ENCODE assay signal across 20 cellular contexts in the genomic region with DNA sequence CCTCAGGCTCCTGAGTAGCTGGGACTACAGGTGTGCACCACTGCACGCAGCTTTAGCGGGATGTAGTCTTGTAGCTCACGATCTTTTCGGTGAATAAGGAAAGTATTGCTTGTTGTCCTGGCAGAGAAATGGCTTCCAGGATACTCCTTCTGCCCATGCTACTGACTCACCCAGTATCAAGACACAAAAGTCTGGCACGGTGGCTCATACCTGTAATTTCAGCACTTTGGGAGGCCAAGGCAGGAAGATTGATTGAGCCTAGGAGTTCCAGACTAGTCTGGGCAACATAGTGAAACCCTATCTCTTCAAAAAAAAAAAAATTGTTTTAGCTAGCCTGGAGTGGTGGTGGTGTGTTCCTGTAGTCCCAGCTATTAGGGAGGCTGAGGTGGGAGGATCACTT. TPM values are rescaled to one million over a fixed set of nuclear protein-coding genes. Genes with fewer than 3 reads are reported as not detected.
DNase-seq lines count a peak whose midpoint lies in the region; ATAC-seq and TF ChIP-seq lines count a peak whose summit lies in the region.
"Had no signal": no experiment of that assay in that cellular context is flagged by ENCODE, and none has a peak within 500 bp of the region (broad histone marks: within the 10 kb centered on the region; RNA-seq: fewer than 3 reads in every experiment).

No MANE protein-coding gene starts in this region.

- H3K27me3 ChIP-seq in esophagus squamous epithelium (no peaks in the 10 kb centered on the region), gastrocnemius medialis (no peaks in the 10 kb centered on the region)
- H3K27me3 ChIP-seq: BLaER1 had no signal

- WGBS in esophagus squamous epithelium, 2 donors, result 71 to 76% methylated on average over 4 to 5 of the region's 5 CpGs

- TF ChIP-seq POLR2A in esophagus squamous epithelium (IDR thresholded peaks at IDR 0.05) (no peak), gastrocnemius medialis (IDR thresholded peaks at IDR 0.05) (no peak)

- no peaks in the 10 kb centered on the region for H3K4me1 Mint-ChIP-seq in chondrocyte (ENCODE audit: low read depth)
- peaks cover 6 to 14% (median 9%) of the 10 kb centered on the region in 3 donors for H3K4me1 Mint-ChIP-seq in T-cell

- ATAC-seq in gastrocnemius medialis (peak; percentile 51 to 73), T-cell (replicated peaks in 1 of 4) (no peak)
- ATAC-seq: CD8-positive, alpha-beta T cell had no signal

- H3K27ac Mint-ChIP-seq in chondrocyte (ENCODE audit: unreplicated experiment) (no peak overlapping the region), T-cell (no peak overlapping the region)
- H3K27ac Mint-ChIP-seq: B cell; CD4-positive, CD25-positive, alpha-beta regulatory T cell; CD8-positive, alpha-beta T cell had no signal

- in situ Hi-C loops in gastrocnemius medialis (cut with MboI; ENCODE audit: low sequenced_read_pairs in 4 of 4), result no loop called here

- POLR2A ChIA-PET in T-cell (lab: Charles Lee), result no interaction called here

- H3K4me3 Mint-ChIP-seq in chondrocyte (ENCODE audit: unreplicated experiment), result no peak overlapping the region
- H3K4me3 Mint-ChIP-seq in T-cell, result no peak overlapping the region
- H3K4me3 Mint-ChIP-seq: B cell; CD4-positive, CD25-positive, alpha-beta regulatory T cell; CD8-positive, alpha-beta T cell had no signal

- DNase-seq in NCI-H2171 treated with DMSO at 0.1 percent for 48 hours (lab: John Stamatoyannopoulos, UW) (peak; percentile 63), NCI-H2171 (lab: John Stamatoyannopoulos, UW) (no peak), epithelial cell of esophagus (ENCODE audit: low read depth) (peak; percentile 43), esophagus squamous epithelium (lab: John Stamatoyannopoulos, UW) (no peak), gastrocnemius medialis (peak; percentile 52 to 66), NCI-H524 (lab: John Stamatoyannopoulos, UW) (no peak), chondrocyte (ENCODE audit: low spot score) (no peak), T-cell (no peak)
- DNase-seq: Caco-2; CD4-positive, CD25-positive, alpha-beta regulatory T cell; CD8-positive, alpha-beta T cell; DMS153; DND-41; GOT3; H7; HCEC 1CT had no signal

- H3K9me3 Mint-ChIP-seq in chondrocyte (ENCODE audit: low read depth) (no peaks in the 10 kb centered on the region), T-cell (peaks cover 0 to 4% (median 3%) of the 10 kb centered on the region in 3 donors)
- H3K9me3 Mint-ChIP-seq: CD8-positive, alpha-beta T cell had no signal

- H3K4me3 ChIP-seq in epithelial cell of esophagus (ENCODE audit: low read length) (no peak overlapping the region), esophagus squamous epithelium (no peak overlapping the region), gastrocnemius medialis (no peak overlapping the region)
- H3K4me3 ChIP-seq: BLaER1 had no signal

- H3K27ac ChIP-seq in esophagus squamous epithelium (peak overlapping the region in 3 of 4 donors; percentile 1 to 53 (median 15)), gastrocnemius medialis (peak overlapping the region in 1 of 4 donors; percentile 62)
- H3K27ac ChIP-seq: 22Rv1, BLaER1, C4-2B had no signal

- H3K9me3 ChIP-seq in esophagus squamous epithelium, result no peaks in the 10 kb centered on the region
- H3K9me3 ChIP-seq in gastrocnemius medialis, result no peaks in the 10 kb centered on the region
- H3K9me3 ChIP-seq: Caco-2 had no signal

- H3K4me1 ChIP-seq in esophagus squamous epithelium (peaks cover 0 to 73% (median 4%) of the 10 kb centered on the region in 3 donors), gastrocnemius medialis (peaks cover 11 to 42% of the 10 kb centered on the region in 2 donors)

- H3K27me3 Mint-ChIP-seq in chondrocyte (ENCODE audit: low read depth) (peaks cover 9% of the 10 kb centered on the region), T-cell (peaks cover 20 to 46% of the 10 kb centered on the region in 2 donors)

- intact Hi-C loops in esophagus squamous epithelium (cut with DNase I), result no loop called here
- intact Hi-C loops in gastrocnemius medialis (cut with DNase I; ENCODE audit: low total_unique reads), result no loop called here

- H3K36me3 ChIP-seq in esophagus squamous epithelium (no peaks in the 10 kb centered on the region), gastrocnemius medialis (no peaks in the 10 kb centered on the region)
- H3K36me3 ChIP-seq: BLaER1 had no signal

- H3K36me3 Mint-ChIP-seq in chondrocyte (ENCODE audit: low read depth) (peaks cover 2% of the 10 kb centered on the region), T-cell (no peaks in the 10 kb centered on the region)
- H3K36me3 Mint-ChIP-seq: CD8-positive, alpha-beta T cell had no signal

- TF ChIP-seq CTCF in epithelial cell of esophagus (IDR thresholded peaks at IDR 0.05; ENCODE audit: insufficient read depth, low read depth, low read length, missing control alignments) (no peak), esophagus squamous epithelium (IDR thresholded peaks at IDR 0.05) (no peak), gastrocnemius medialis (IDR thresholded peaks at IDR 0.05 in 4 of 5, conservative IDR thresholded peaks at IDR 0.05 in 1 of 5) (no peak), chondrocyte (IDR thresholded peaks at IDR 0.05) (no peak)

- CTCF ChIA-PET in T-cell (lab: Charles Lee), result no interaction called here

RNA-seq across cellular contexts. Expression of a gene that starts 40.9 kb away (rescaled TPM):
- total RNA-seq in esophagus squamous epithelium (10 to 100 TPM; 24.1 to 34.2 (median 25.7) TPM), gastrocnemius medialis (10 to 100 TPM; 27.6 to 75.2 (median 56.4) TPM), chondrocyte (54.2 to 56.1 TPM (median 55.0 TPM) in 3 replicates), T-cell (10 to 100 TPM in 2 of 5 donors, 1 to 10 TPM in 3; 4.6 to 11.9 (median 9.2) TPM)

RNA-seq across cellular contexts. Expression of a gene that starts 58.0 kb away (rescaled TPM):
- 10 to 100 TPM; 11.5 to 14.1 (median 11.9) TPM for total RNA-seq in esophagus squamous epithelium
- 10 to 100 TPM; 12.4 to 20.4 (median 15.1) TPM for total RNA-seq in gastrocnemius medialis
- 5.2 to 7.6 TPM (median 6.2 TPM) in 3 replicates for total RNA-seq in chondrocyte
- total RNA-seq in T-cell, result 10 to 100 TPM; 22.2 to 34.2 (median 25.6) TPM

Comparison
In these comparisons a context has a peak if more than half of its experiments do, and no peak if none do; other contexts are left out.
1. DNase-seq: peak in NCI-H2171 treated with DMSO at 0.1 percent for 48 hours (single experiment), epithelial cell of esophagus (single experiment) and gastrocnemius medialis (2 of 2); none in NCI-H2171 (single experiment), esophagus squamous epithelium (single experiment), NCI-H524 (0 of 2), chondrocyte (single experiment) and T-cell (0 of 34).
2. ATAC-seq: peak in gastrocnemius medialis (2 of 2); none in T-cell (0 of 4).